ENCODE assay signal across 11 cellular contexts in genomic region chr21:26964379-26964778, GRCh38. TPM values are rescaled to one million over a fixed set of nuclear protein-coding genes. Genes with fewer than 3 reads are reported as not detected.
DNase-seq lines count a peak whose midpoint lies in the region; ATAC-seq and TF ChIP-seq lines count a peak whose summit lies in the region.
"Had no signal": no experiment of that assay in that cellular context is flagged by ENCODE, and none has a peak within 500 bp of the region (broad histone marks: within the 10 kb centered on the region; RNA-seq: fewer than 3 reads in every experiment).

No MANE protein-coding gene starts in this region.

- no peaks in the 10 kb centered on the region for H4K20me1 ChIP-seq in hepatocyte (ENCODE audit: insufficient read depth, poor library complexity, severe bottlenecking)

- H3K4me3 ChIP-seq in ACC112 (ENCODE audit: low read depth, low read length): peak overlapping the region; percentile 81
- H3K4me3 ChIP-seq in WI38 (ENCODE audit: low read depth, low read length): peak overlapping the region; percentile 79
- H3K4me3 ChIP-seq in hepatocyte: no peak overlapping the region

- 89% methylated on average over 10 of the region's 10 CpGs for WGBS in hepatocyte (ENCODE audit: low lambda C conversion rate, missing lambda C conversion rate)

- H3K27me3 ChIP-seq in ACC112 (ENCODE audit: insufficient read depth, low read length): no peaks in the 10 kb centered on the region
- peaks cover 48% of the 10 kb centered on the region for H3K27me3 ChIP-seq in hepatocyte

- H2AFZ ChIP-seq in ACC112 (ENCODE audit: low read length, unreplicated experiment) (peak overlapping the region; percentile 26), hepatocyte (no peak overlapping the region)

- H3K79me2 ChIP-seq in ACC112 (ENCODE audit: control insufficient read depth, insufficient read depth, low read length, unreplicated experiment) (no peaks in the 10 kb centered on the region), hepatocyte (no peaks in the 10 kb centered on the region)

- DNase-seq in hepatocyte (ENCODE audit: low spot score): no peak
- DNase-seq in posterior vena cava (ENCODE audit: low spot score): peak; percentile 84
- no peak for DNase-seq in T-helper 2 cell
- DNase-seq: ACHN; activated CD4-positive, alpha-beta memory T cell treated with anti-CD3 and anti-CD28 coated beads, Interleukin-2, amount 10 ng/mL, durations not matched to agents 7 days and 5 days; NCI-H187 treated with DMSO at 0.1 percent for 48 hours had no signal

- intact Hi-C loops in posterior vena cava (cut with DNase I): loop anchor here in 1 of 2 donors (10.0 kb wide), 1 partner anchor 460 kb away; no protein-coding TSS in a partner anchor

- H3K9me2 ChIP-seq in hepatocyte (replicated peaks; ENCODE audit: insufficient read depth): no peaks in the 10 kb centered on the region

- peak overlapping the region; percentile 85 for H3K4me2 ChIP-seq in hepatocyte

- H3K36me3 ChIP-seq in ACC112 (ENCODE audit: insufficient read depth, low read length) (no peaks in the 10 kb centered on the region), hepatocyte (replicated peaks; ENCODE audit: insufficient read depth, low read depth) (no peaks in the 10 kb centered on the region)

- H3K27ac ChIP-seq in ACC112 (ENCODE audit: low read depth, low read length) (peak overlapping the region; percentile 13), hepatocyte (peak overlapping the region; percentile 11)

- TF ChIP-seq CTCF in WI38 (IDR thresholded peaks at IDR 0.05; ENCODE audit: low read depth, low read length) (no peak), hepatocyte (IDR thresholded peaks at IDR 0.05; ENCODE audit: poor library complexity) (no peak)

- H3K4me1 ChIP-seq in ACC112 (ENCODE audit: control insufficient read depth, insufficient read depth, low read length, unreplicated experiment): peaks cover 22% of the 10 kb centered on the region
- peaks cover 7% of the 10 kb centered on the region for H3K4me1 ChIP-seq in hepatocyte (ENCODE audit: insufficient read depth)

- no peaks in the 10 kb centered on the region for H3K9me3 ChIP-seq in hepatocyte (ENCODE audit: low read depth)

- no peak for ATAC-seq in HG03460 (IDR thresholded peaks at IDR 0.05; ENCODE audit: unreplicated experiment)
- ATAC-seq in GM21528 (IDR thresholded peaks at IDR 0.05; ENCODE audit: low FRiP score, unreplicated experiment): no peak
- ATAC-seq in GM21825 (IDR thresholded peaks at IDR 0.05; ENCODE audit: unreplicated experiment): no peak

RNA-seq across cellular contexts. Expression of gene ADAMTS5, which starts 2.5 kb away (rescaled TPM):
- total RNA-seq in hepatocyte: 2.9 and 3.1 TPM in 2 replicates
- polyA plus RNA-seq in hepatocyte: 0.94 and 1.4 TPM in 2 replicates
- 10 to 100 TPM; 20.4 to 42.9 TPM for total RNA-seq in posterior vena cava
- total RNA-seq: activated CD4-positive, alpha-beta memory T cell treated with anti-CD3 and anti-CD28 coated beads, Interleukin-2, amount 10 ng/mL, durations not matched to agents 7 days and 5 days had no signal
